ENCODE assay signal across 9 cellular contexts in genomic region chr7:70856889-70857511, GRCh38.
A peak's percentile ranks its signal among the peaks of the same experiment; 100 is the strongest.
DNase-seq lines count a peak whose midpoint lies in the region; ATAC-seq, FAIRE-seq and TF ChIP-seq lines count a peak whose summit lies in the region.
"Had no signal": no experiment of that assay in that cellular context is flagged by ENCODE, and none has a peak within 500 bp of the region (broad histone marks: within the 10 kb centered on the region; RNA-seq: fewer than 3 reads in every experiment).

No MANE protein-coding gene starts in this region.

- H3K27me3 ChIP-seq in Panc1 (ENCODE audit: control insufficient read depth, insufficient read depth, low read length), result no peaks in the 10 kb centered on the region
- no peaks in the 10 kb centered on the region for H3K27me3 ChIP-seq in pancreas
- no peaks in the 10 kb centered on the region for H3K27me3 ChIP-seq in upper lobe of right lung

- WGBS in pancreas, 2 donors, result 8 to 15% methylated on average over 4 of the region's 4 CpGs

- no peak overlapping the region for H3K27ac Mint-ChIP-seq in activated T-helper 2 cell treated with anti-CD3 and anti-CD28 coated beads, Interferon-gamma antibody, Interleukin-2, Interleukin-4, amounts not matched to agents 10 μg/mL and 5 μg/mL and 100 μg/mL, durations not matched to agents 14 hours and 24 hours and 36 hours
- H3K27ac Mint-ChIP-seq: activated naive CD4-positive, alpha-beta T cell treated with anti-CD3 and anti-CD28 coated beads, Interleukin-2, amount 50 U/mL, for 72 hours had no signal

- H3K4me3 ChIP-seq in Panc1 (ENCODE audit: low read depth in 2 of 2, low read length in 2 of 2), result no peak overlapping the region
- no peak overlapping the region for H3K4me3 ChIP-seq in pancreas
- H3K4me3 ChIP-seq in upper lobe of right lung, result no peak overlapping the region

- no peak overlapping the region for H3K27ac ChIP-seq in Panc1 (ENCODE audit: low read length)
- no peak overlapping the region for H3K27ac ChIP-seq in pancreas
- no peak overlapping the region for H3K27ac ChIP-seq in upper lobe of right lung

- H3K36me3 Mint-ChIP-seq in activated T-helper 2 cell treated with anti-CD3 and anti-CD28 coated beads, Interferon-gamma antibody, Interleukin-2, Interleukin-4, amounts not matched to agents 10 μg/mL and 5 μg/mL and 100 μg/mL, durations not matched to agents 14 hours and 24 hours and 36 hours (ENCODE audit: low read depth), result no peaks in the 10 kb centered on the region

- TF ChIP-seq CTCF in D721Med (IDR thresholded peaks at IDR 0.05; ENCODE audit: insufficient read depth, missing control alignments) (peak; percentile 87), Panc1 (IDR thresholded peaks at IDR 0.05) (peak; percentile 86), pancreas (IDR thresholded peaks at IDR 0.05) (peak; percentile 93 to 97 (median 94)), upper lobe of right lung (IDR thresholded peaks at IDR 0.05) (peak; percentile 90)

- POLR2A ChIA-PET in Panc1 (lab: Charles Lee), result no interaction called here

- CTCF ChIA-PET in Panc1 (lab: Charles Lee), result no interaction called here

- ATAC-seq in Panc1, result peak; percentile 45; the same call in 1 of the 2 replicates
- peak in 3 of 4 donors; percentile 54 to 58 (median 57) for ATAC-seq in pancreas
- ATAC-seq in upper lobe of right lung, result peak; percentile 62
- ATAC-seq: activated naive CD4-positive, alpha-beta T cell treated with anti-CD3 and anti-CD28 coated beads, Interleukin-2, amount 50 U/mL, for 72 hours had no signal

- H3K4me1 ChIP-seq in Panc1 (ENCODE audit: control insufficient read depth, insufficient read depth, low read length) (no peaks in the 10 kb centered on the region), pancreas (no peaks in the 10 kb centered on the region), upper lobe of right lung (no peaks in the 10 kb centered on the region)

- intact Hi-C loops in Panc1 (cut with micrococcal nuclease; ENCODE audit: unreplicated experiment), result loop anchor here (2.0 kb wide), 1 partner anchor 876 kb away; no protein-coding TSS in a partner anchor
- intact Hi-C loops in activated T-helper 2 cell treated with anti-CD3 and anti-CD28 coated beads, Interferon-gamma antibody, Interleukin-2, Interleukin-4, amounts not matched to agents 10 μg/mL and 5 μg/mL and 100 μg/mL, durations not matched to agents 14 hours and 24 hours and 36 hours (cut with micrococcal nuclease), result loop anchor here (2.0 kb wide), 1 partner anchor 876 kb away; no protein-coding TSS in a partner anchor
- intact Hi-C loops in pancreas (cut with DNase I), result loop anchor here in 2 of 3 donors (5.0 kb wide), 2 partner anchors 875 to 880 kb away; no protein-coding TSS in a partner anchor
- intact Hi-C loops in upper lobe of right lung (cut with DNase I), result no loop called here

- no peaks in the 10 kb centered on the region for H3K36me3 ChIP-seq in Panc1 (ENCODE audit: control insufficient read depth, insufficient read depth, low read length)
- H3K36me3 ChIP-seq in pancreas, result no peaks in the 10 kb centered on the region
- H3K36me3 ChIP-seq in upper lobe of right lung, result no peaks in the 10 kb centered on the region

- BruUV-seq in Panc1 (replicated peaks; lab: Mats Ljungman, UMichigan), result no TSS peak

- DNase-seq in D721Med (ENCODE audit: insufficient read length, low spot score) (peak; percentile 28), HuH-7 (ENCODE audit: low spot score) (peak; percentile 87), Panc1 (ENCODE audit: low read depth, low spot score) (peak; percentile 48), germinal center (ENCODE audit: low spot score) (peak; percentile 25), pancreas (peak; percentile 37 to 95 (median 76)), upper lobe of right lung (peak; percentile 82), cortex of kidney (lab: John Stamatoyannopoulos, UW) (no peak)
- DNase-seq in activated T-helper 2 cell treated with anti-CD3 and anti-CD28 coated beads, Interferon-gamma antibody, Interleukin-2, Interleukin-4, amounts not matched to agents 10 μg/mL and 5 μg/mL and 100 μg/mL, durations not matched to agents 14 hours and 24 hours and 36 hours (ENCODE audit: low spot score), result peak; percentile 19

- H3K9me3 ChIP-seq in Panc1 (ENCODE audit: control insufficient read depth, insufficient read depth, low read depth, low read length), result no peaks in the 10 kb centered on the region
- no peaks in the 10 kb centered on the region for H3K9me3 ChIP-seq in pancreas
- no peaks in the 10 kb centered on the region for H3K9me3 ChIP-seq in upper lobe of right lung

- H3K4me3 Mint-ChIP-seq in activated T-helper 2 cell treated with anti-CD3 and anti-CD28 coated beads, Interferon-gamma antibody, Interleukin-2, Interleukin-4, amounts not matched to agents 10 μg/mL and 5 μg/mL and 100 μg/mL, durations not matched to agents 14 hours and 24 hours and 36 hours (ENCODE audit: low read depth), result no peak overlapping the region

- peak; percentile 25 for FAIRE-seq in D721Med (lab: Jason Lieb, UNC)
- FAIRE-seq in pancreas (lab: Jason Lieb, UNC), result no peak

- no peaks in the 10 kb centered on the region for H3K27me3 Mint-ChIP-seq in activated T-helper 2 cell treated with anti-CD3 and anti-CD28 coated beads, Interferon-gamma antibody, Interleukin-2, Interleukin-4, amounts not matched to agents 10 μg/mL and 5 μg/mL and 100 μg/mL, durations not matched to agents 14 hours and 24 hours and 36 hours (ENCODE audit: low read depth)

- in situ Hi-C loops in Panc1 (cut with HindIII; ENCODE audit: low pct_unique_long_range_greater_than_20kb, low sequenced_read_pairs), result no loop called here

- peaks cover 4% of the 10 kb centered on the region for H3K9me3 Mint-ChIP-seq in activated T-helper 2 cell treated with anti-CD3 and anti-CD28 coated beads, Interferon-gamma antibody, Interleukin-2, Interleukin-4, amounts not matched to agents 10 μg/mL and 5 μg/mL and 100 μg/mL, durations not matched to agents 14 hours and 24 hours and 36 hours

- no peaks in the 10 kb centered on the region for H3K4me1 Mint-ChIP-seq in activated T-helper 2 cell treated with anti-CD3 and anti-CD28 coated beads, Interferon-gamma antibody, Interleukin-2, Interleukin-4, amounts not matched to agents 10 μg/mL and 5 μg/mL and 100 μg/mL, durations not matched to agents 14 hours and 24 hours and 36 hours (ENCODE audit: low read depth)
